ENCODE assay signal across 34 cellular contexts in the genomic region with DNA sequence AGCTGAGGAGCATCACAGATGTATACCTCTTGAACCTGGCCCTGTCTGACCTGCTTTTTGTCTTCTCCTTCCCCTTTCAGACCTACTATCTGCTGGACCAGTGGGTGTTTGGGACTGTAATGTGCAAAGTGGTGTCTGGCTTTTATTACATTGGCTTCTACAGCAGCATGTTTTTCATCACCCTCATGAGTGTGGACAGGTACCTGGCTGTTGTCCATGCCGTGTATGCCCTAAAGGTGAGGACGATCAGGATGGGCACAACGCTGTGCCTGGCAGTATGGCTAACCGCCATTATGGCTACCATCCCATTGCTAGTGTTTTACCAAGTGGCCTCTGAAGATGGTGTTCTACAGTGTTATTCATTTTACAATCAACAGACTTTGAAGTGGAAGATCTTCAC. TPM values are rescaled to one million over a fixed set of nuclear protein-coding genes. Genes with fewer than 3 reads are reported as not detected.
"Had no signal": no experiment of that assay in that cellular context is flagged by ENCODE, and none has a peak within 500 bp of the region (broad histone marks: within the 10 kb centered on the region; RNA-seq: fewer than 3 reads in every experiment).

No MANE protein-coding gene starts in this region.

- H3K27ac Mint-ChIP-seq: activated CD4-positive, alpha-beta T cell treated with anti-CD3 and anti-CD28 coated beads, Interleukin-2, amount 10 ng/mL, durations not matched to agents 7 days and 5 days; activated CD8-positive, alpha-beta T cell treated with anti-CD3 and anti-CD28 coated beads, Interleukin-2, amount 10 ng/mL, durations not matched to agents 7 days and 5 days; activated naive CD8-positive, alpha-beta T cell treated with anti-CD3 and anti-CD28 coated beads for 36 hours; activated T-cell treated with anti-CD3 and anti-CD28 coated beads, Interleukin-2, amount 50 U/mL, for 24 hours had no signal

- H3K4me1 ChIP-seq: Peyer's patch had no signal

- DNase-seq: activated CD4-positive, alpha-beta T cell treated with anti-CD3 and anti-CD28 coated beads for 1 hour; activated CD4-positive, alpha-beta T cell treated with anti-CD3 and anti-CD28 coated beads, Interleukin-2, amount 10 ng/mL, durations not matched to agents 7 days and 5 days; activated CD4-positive, alpha-beta T cell treated with anti-CD3 and anti-CD28 coated beads, Interleukin-2, amount 50 U/mL, for 48 hours; activated CD4-positive, CD25-positive, alpha-beta regulatory T cell; activated CD8-positive, alpha-beta T cell treated with anti-CD3 and anti-CD28 coated beads, Interleukin-2, amount 10 ng/mL, durations not matched to agents 7 days and 5 days; activated gamma-delta T cell treated with Interleukin-2 at 50 U/mL for 16 hours; activated naive CD4-positive, alpha-beta T cell treated with anti-CD3 and anti-CD28 coated beads, Interleukin-2, amount 50 U/mL, for 16 hours; activated naive CD8-positive, alpha-beta T cell treated with anti-CD3 and anti-CD28 coated beads for 36 hours; activated T-cell treated with anti-CD3 and anti-CD28 coated beads, Interleukin-2, amount 50 U/mL, for 24 hours; amniotic stem cell; aorta; brain microvascular endothelial cell; MG63; NCI-H1048; NCI-H1105 treated with DMSO at 0.1 percent for 48 hours; NCI-H1436; NCI-H1694; NCI-H1930; NCI-H2081 treated with DMSO at 0.1 percent for 48 hours; NCI-H510A; NCI-H526; NCI-H748 treated with DMSO at 0.1 percent for 48 hours; NK-92 treated with Interleukin-12 subunit alpha and Interleukin-12 subunit beta, amount 100 ng/mL, for 24 hours; PC-3; Peyer's patch; RPMI8226; SW 1271; T-helper 1 cell; T-helper 2 cell; T-helper 9 cell; WERI-Rb-1 had no signal

- H3K27me3 ChIP-seq: brain microvascular endothelial cell, MG63, Peyer's patch had no signal

- H3K27me3 Mint-ChIP-seq: activated naive CD8-positive, alpha-beta T cell treated with anti-CD3 and anti-CD28 coated beads for 36 hours; activated T-cell treated with anti-CD3 and anti-CD28 coated beads, Interleukin-2, amount 50 U/mL, for 24 hours had no signal

- H3K9me3 ChIP-seq: MG63, Peyer's patch had no signal

- ATAC-seq: activated CD8-positive, alpha-beta T cell treated with anti-CD3 and anti-CD28 coated beads, Interleukin-2, amount 10 ng/mL, durations not matched to agents 7 days and 5 days; K562; PC-3 had no signal

- H3K4me3 ChIP-seq: K562, MG63, Peyer's patch had no signal

- H3K27ac ChIP-seq: brain microvascular endothelial cell, Peyer's patch, WERI-Rb-1 had no signal

- H3K4me3 Mint-ChIP-seq: activated CD4-positive, alpha-beta T cell treated with anti-CD3 and anti-CD28 coated beads, Interleukin-2, amount 10 ng/mL, durations not matched to agents 7 days and 5 days; activated CD8-positive, alpha-beta T cell treated with anti-CD3 and anti-CD28 coated beads, Interleukin-2, amount 10 ng/mL, durations not matched to agents 7 days and 5 days; activated naive CD8-positive, alpha-beta T cell treated with anti-CD3 and anti-CD28 coated beads for 36 hours; activated T-cell treated with anti-CD3 and anti-CD28 coated beads, Interleukin-2, amount 50 U/mL, for 24 hours; central memory CD8-positive, alpha-beta T cell had no signal

- H3K9me3 Mint-ChIP-seq: activated naive CD8-positive, alpha-beta T cell treated with anti-CD3 and anti-CD28 coated beads for 36 hours; activated T-cell treated with anti-CD3 and anti-CD28 coated beads, Interleukin-2, amount 50 U/mL, for 24 hours; central memory CD8-positive, alpha-beta T cell had no signal

- H3K36me3 ChIP-seq: brain microvascular endothelial cell, MG63, Peyer's patch, WERI-Rb-1 had no signal

RNA-seq across cellular contexts. Expression of gene CCR8, which starts 3.0 kb away (rescaled TPM):
- total RNA-seq: activated naive CD8-positive, alpha-beta T cell treated with anti-CD3 and anti-CD28 coated beads for 36 hours; aorta; chondrocyte; K562; PC-3; Peyer's patch had no signal

RNA-seq across cellular contexts. Expression of gene CX3CR1, which starts 52.7 kb away (rescaled TPM):
- total RNA-seq: K562, PC-3, Peyer's patch had no signal
